In the genomic region with DNA sequence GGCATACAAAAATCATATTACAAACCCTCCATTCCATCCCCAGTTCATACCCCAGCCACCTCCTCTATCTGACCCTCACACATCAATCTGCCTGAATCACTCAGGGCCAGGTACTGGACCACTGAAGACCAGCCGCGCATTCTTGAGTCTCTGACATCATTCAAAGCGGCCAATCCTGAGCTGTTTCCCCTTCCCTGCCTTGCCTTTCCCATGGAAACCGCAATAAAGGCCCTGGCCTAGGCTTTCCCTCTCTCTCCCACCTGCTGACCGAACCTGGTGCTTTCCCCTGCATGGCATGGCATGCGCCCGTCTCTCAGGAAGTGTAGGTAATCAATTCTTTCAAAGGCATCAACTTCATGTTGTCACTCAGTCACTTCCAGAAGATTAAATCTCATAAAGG, we compare ENCODE assay signal across 35 cellular contexts. TPM values are rescaled to one million over a fixed set of nuclear protein-coding genes. Genes with fewer than 3 reads are reported as not detected.
"Had no signal": no experiment of that assay in that cellular context is flagged by ENCODE, and none has a peak within 500 bp of the region (broad histone marks: within the 10 kb centered on the region; RNA-seq: fewer than 3 reads in every experiment).

No MANE protein-coding gene starts in this region.

- H3K9me3 ChIP-seq: SJSA1, SK-N-SH had no signal

- FAIRE-seq: bronchial epithelial cell, TTC549 had no signal

- H3K4me2 ChIP-seq: SK-N-SH had no signal

- H3K36me3 Mint-ChIP-seq: activated naive CD4-positive, alpha-beta T cell treated with anti-CD3 and anti-CD28 coated beads, Interleukin-2, amount 50 U/mL, for 24 hours; activated naive CD8-positive, alpha-beta T cell treated with anti-CD3 and anti-CD28 coated beads, Interleukin-2, amount 10 ng/mL, durations not matched to agents 7 days and 5 days; brain had no signal

- H3K27me3 ChIP-seq: SJSA1 had no signal

- H3K27ac Mint-ChIP-seq: activated CD4-positive, alpha-beta T cell treated with anti-CD3 and anti-CD28 coated beads for 36 hours; activated CD4-positive, alpha-beta T cell treated with anti-CD3 and anti-CD28 coated beads, Interleukin-2, amount 10 ng/mL, durations not matched to agents 7 days and 5 days; activated CD8-positive, alpha-beta T cell treated with anti-CD3 and anti-CD28 coated beads, Interleukin-2, amount 10 ng/mL, durations not matched to agents 7 days and 5 days; activated naive CD4-positive, alpha-beta T cell treated with anti-CD3 and anti-CD28 coated beads, Interleukin-2, amount 50 U/mL, for 24 hours; activated naive CD8-positive, alpha-beta T cell treated with anti-CD3 and anti-CD28 coated beads, Interleukin-2, amount 10 ng/mL, durations not matched to agents 7 days and 5 days; activated T-cell treated with anti-CD3 and anti-CD28 coated beads, Interleukin-2, amount 50 U/mL, for 24 hours; activated T-helper 2 cell treated with anti-CD3 and anti-CD28 coated beads, Interferon-gamma antibody, Interleukin-2, Interleukin-4, amounts not matched to agents 10 μg/mL and 5 μg/mL and 100 μg/mL, durations not matched to agents 14 hours and 24 hours and 36 hours; brain had no signal

- H3K9ac ChIP-seq: SK-N-SH had no signal

- H3K4me3 Mint-ChIP-seq: activated CD4-positive, alpha-beta T cell treated with anti-CD3 and anti-CD28 coated beads for 36 hours; activated CD4-positive, alpha-beta T cell treated with anti-CD3 and anti-CD28 coated beads, Interleukin-2, amount 10 ng/mL, durations not matched to agents 7 days and 5 days; activated CD8-positive, alpha-beta T cell treated with anti-CD3 and anti-CD28 coated beads, Interleukin-2, amount 10 ng/mL, durations not matched to agents 7 days and 5 days; activated naive CD4-positive, alpha-beta T cell treated with anti-CD3 and anti-CD28 coated beads, Interleukin-2, amount 50 U/mL, for 24 hours; activated naive CD8-positive, alpha-beta T cell treated with anti-CD3 and anti-CD28 coated beads, Interleukin-2, amount 10 ng/mL, durations not matched to agents 7 days and 5 days; activated T-cell treated with anti-CD3 and anti-CD28 coated beads, Interleukin-2, amount 50 U/mL, for 24 hours; brain had no signal

- H3K4me3 ChIP-seq: SJSA1 had no signal

- DNase-seq: activated CD4-positive, alpha-beta T cell treated with anti-CD3 and anti-CD28 coated beads for 36 hours; activated CD4-positive, alpha-beta T cell treated with anti-CD3 and anti-CD28 coated beads, Interleukin-2, amount 10 ng/mL, durations not matched to agents 7 days and 5 days; activated CD4-positive, alpha-beta T cell treated with anti-CD3 and anti-CD28 coated beads, Interleukin-2, amount 50 U/mL, for 48 hours; activated CD8-positive, alpha-beta T cell treated with anti-CD3 and anti-CD28 coated beads, Interleukin-2, amount 10 ng/mL, durations not matched to agents 7 days and 5 days; activated gamma-delta T cell; activated naive CD4-positive, alpha-beta T cell treated with Interleukin-2 at 50 U/mL for 16 hours; activated naive CD8-positive, alpha-beta T cell treated with anti-CD3 and anti-CD28 coated beads, Interleukin-2, amount 10 ng/mL, durations not matched to agents 7 days and 5 days; activated T-cell treated with anti-CD3 and anti-CD28 coated beads, Interleukin-2, amount 50 U/mL, for 24 hours; central memory CD4-positive, alpha-beta T cell; Kasumi-1; KG1; MM.1S; MV-4-11; NCI-H1092; NCI-H1436 treated with DMSO at 0.1 percent for 48 hours; NCI-H1694 treated with DMSO at 0.1 percent for 48 hours; NCI-H2029; NCI-H345; NCI-H524 treated with DMSO at 0.1 percent for 48 hours; SHP77; SK-N-SH; SW 1271; T-helper 1 cell; T1000 had no signal

- H3K4me1 Mint-ChIP-seq: activated CD4-positive, alpha-beta T cell treated with anti-CD3 and anti-CD28 coated beads for 36 hours; activated CD4-positive, alpha-beta T cell treated with anti-CD3 and anti-CD28 coated beads, Interleukin-2, amount 10 ng/mL, durations not matched to agents 7 days and 5 days; activated naive CD4-positive, alpha-beta T cell treated with anti-CD3 and anti-CD28 coated beads, Interleukin-2, amount 50 U/mL, for 24 hours; activated naive CD8-positive, alpha-beta T cell treated with anti-CD3 and anti-CD28 coated beads, Interleukin-2, amount 10 ng/mL, durations not matched to agents 7 days and 5 days; brain had no signal

- H3K9me3 Mint-ChIP-seq: activated CD4-positive, alpha-beta T cell treated with anti-CD3 and anti-CD28 coated beads, Interleukin-2, amount 10 ng/mL, durations not matched to agents 7 days and 5 days; activated naive CD4-positive, alpha-beta T cell treated with anti-CD3 and anti-CD28 coated beads, Interleukin-2, amount 50 U/mL, for 24 hours; activated naive CD8-positive, alpha-beta T cell treated with anti-CD3 and anti-CD28 coated beads, Interleukin-2, amount 10 ng/mL, durations not matched to agents 7 days and 5 days; activated T-cell treated with anti-CD3 and anti-CD28 coated beads, Interleukin-2, amount 50 U/mL, for 24 hours; activated T-helper 2 cell treated with anti-CD3 and anti-CD28 coated beads, Interferon-gamma antibody, Interleukin-2, Interleukin-4, amounts not matched to agents 10 μg/mL and 5 μg/mL and 100 μg/mL, durations not matched to agents 14 hours and 24 hours and 36 hours; brain had no signal

- H3K27ac ChIP-seq: SJSA1 had no signal

- H3K36me3 ChIP-seq: SJSA1 had no signal

RNA-seq across cellular contexts. Expression of a gene that starts 17.7 kb away (rescaled TPM):
- total RNA-seq: activated CD4-positive, alpha-beta T cell treated with anti-CD3 and anti-CD28 coated beads for 36 hours; activated CD4-positive, alpha-beta T cell treated with anti-CD3 and anti-CD28 coated beads, Interleukin-2, amount 10 ng/mL, durations not matched to agents 7 days and 5 days; activated CD8-positive, alpha-beta T cell treated with anti-CD3 and anti-CD28 coated beads, Interleukin-2, amount 10 ng/mL, durations not matched to agents 7 days and 5 days; activated naive CD8-positive, alpha-beta T cell treated with anti-CD3 and anti-CD28 coated beads, Interleukin-2, amount 10 ng/mL, durations not matched to agents 7 days and 5 days; activated T-helper 2 cell treated with anti-CD3 and anti-CD28 coated beads, Interferon-gamma antibody, Interleukin-2, Interleukin-4, amounts not matched to agents 10 μg/mL and 5 μg/mL and 100 μg/mL, durations not matched to agents 14 hours and 24 hours and 36 hours; NCI-H460; SJSA1; T-helper 2 cell treated with Interferon-gamma antibody and Interleukin-4, amounts not matched to agents 100 ng/mL and 5 ng/mL, for 36 hours had no signal

RNA-seq across cellular contexts. Expression of a gene that starts 49.6 kb away (rescaled TPM):
- total RNA-seq: activated CD4-positive, alpha-beta T cell treated with anti-CD3 and anti-CD28 coated beads for 36 hours; activated CD4-positive, alpha-beta T cell treated with anti-CD3 and anti-CD28 coated beads, Interleukin-2, amount 10 ng/mL, durations not matched to agents 7 days and 5 days; activated CD8-positive, alpha-beta T cell treated with anti-CD3 and anti-CD28 coated beads, Interleukin-2, amount 10 ng/mL, durations not matched to agents 7 days and 5 days; activated naive CD8-positive, alpha-beta T cell treated with anti-CD3 and anti-CD28 coated beads, Interleukin-2, amount 10 ng/mL, durations not matched to agents 7 days and 5 days; activated T-helper 2 cell treated with anti-CD3 and anti-CD28 coated beads, Interferon-gamma antibody, Interleukin-2, Interleukin-4, amounts not matched to agents 10 μg/mL and 5 μg/mL and 100 μg/mL, durations not matched to agents 14 hours and 24 hours and 36 hours; bronchial epithelial cell; cerebellum; NCI-H460; RPMI7951; SJSA1; T-helper 2 cell treated with Interferon-gamma antibody and Interleukin-4, amounts not matched to agents 100 ng/mL and 5 ng/mL, for 36 hours had no signal
- polyA plus RNA-seq: adipose tissue, SK-N-SH had no signal
